In genomic region chr2:15647622-15648590, GRCh38 we compare ENCODE assay signal across 16 cellular contexts. TPM values are rescaled to one million over a fixed set of nuclear protein-coding genes. Genes with fewer than 3 reads are reported as not detected.
DNase-seq lines count a peak whose midpoint lies in the region; ATAC-seq, FAIRE-seq and TF ChIP-seq lines count a peak whose summit lies in the region.
"Had no signal": no experiment of that assay in that cellular context is flagged by ENCODE, and none has a peak within 500 bp of the region (broad histone marks: within the 10 kb centered on the region; RNA-seq: fewer than 3 reads in every experiment).

No MANE protein-coding gene starts in this region.

- no peak overlapping the region for H3K4ac ChIP-seq in H1 (replicated peaks; ENCODE audit: insufficient read length, low read depth, low read length)
- no peak overlapping the region for H3K4ac ChIP-seq in mesendoderm (ENCODE audit: low read depth, low read length)

- H2BK20ac ChIP-seq in H1 (ENCODE audit: low read length): no peak overlapping the region

- H2AK5ac ChIP-seq in H1 (ENCODE audit: low read depth, low read length) (no peak overlapping the region; the same call in 1 of the 2 replicates), mesendoderm (ENCODE audit: low read length) (no peak overlapping the region)

- H3K79me1 ChIP-seq in H1 (ENCODE audit: low read depth, low read length) (no peaks in the 10 kb centered on the region), mesendoderm (ENCODE audit: low read length) (no peaks in the 10 kb centered on the region)

- H3K36me3 ChIP-seq in right atrium auricular region (no peaks in the 10 kb centered on the region), heart right ventricle (no peaks in the 10 kb centered on the region), H1 (ENCODE audit: control insufficient read depth in 2 of 4, insufficient read depth in 4 of 4, low read length in 3 of 4) (no peaks in the 10 kb centered on the region), mesendoderm (ENCODE audit: control insufficient read depth, insufficient read depth, low read length) (no peaks in the 10 kb centered on the region)
- H3K36me3 ChIP-seq: HAP-1 had no signal

- no peak overlapping the region for H2BK15ac ChIP-seq in H1 (ENCODE audit: low read length)
- H2BK15ac ChIP-seq in mesendoderm (replicated peaks; ENCODE audit: low read depth): no peak overlapping the region

- TF ChIP-seq EP300 in H1 (IDR thresholded peaks at IDR 0.05; ENCODE audit: borderline replicate concordance in 1 of 2, low read depth in 2 of 2, low read length in 2 of 2): no peak

- TF ChIP-seq CTCF in right atrium auricular region (IDR thresholded peaks at IDR 0.05): no peak
- TF ChIP-seq CTCF in heart right ventricle (IDR thresholded peaks at IDR 0.05): no peak
- peak in 1 of 3 experiments; percentile 17; a peak in 1 of 4 replicates for TF ChIP-seq CTCF in H1 (IDR thresholded peaks at IDR 0.05; ENCODE audit: control extremely low read depth in 1 of 3, insufficient read depth in 1 of 3, low read depth in 1 of 3, low read length in 3 of 3)
- TF ChIP-seq CTCF in D721Med (IDR thresholded peaks at IDR 0.05; ENCODE audit: insufficient read depth, missing control alignments): no peak

- DNase-seq in right atrium auricular region (ENCODE audit: low spot score) (peak; percentile 44), heart right ventricle (no peak), H1 (ENCODE audit: low read depth in 1 of 2, low spot score in 2 of 2) (peak in 1 of 2 experiments; percentile 41), mesendoderm (peak; percentile 54), D721Med (ENCODE audit: insufficient read length, low spot score) (no peak)
- no peak for DNase-seq in activated CD4-positive, alpha-beta T cell treated with anti-CD3 and anti-CD28 coated beads, Interleukin-2, amount 50 U/mL, for 1 hour
- DNase-seq: ACHN; CD4-positive, CD25-positive, alpha-beta regulatory T cell; DMS 273 treated with DMSO at 0.1 percent for 48 hours; GOT3 had no signal

- CTCF ChIA-PET in H1 (lab: Charles Lee; ENCODE audit: partially characterized antibody): interaction anchor here (0.6 to 1.5 kb wide), 11 partner anchors 11 to 1894 kb away, joined by 3 to 5 read pairs (median 3); no protein-coding TSS in a partner anchor

- TF ChIP-seq POLR2A in H1 (IDR thresholded peaks at IDR 0.05; ENCODE audit: control extremely low read depth in 1 of 2, low read depth in 2 of 2, low read length in 2 of 2): no peak

- ATAC-seq in heart right ventricle: no peak
- ATAC-seq in stimulated activated memory B cell treated with anti-CD40 and anti-IgM and Interleukin-4, amounts not matched to agents 10 μg/mL and 1 μg/mL and 100 μg/mL, for 72 hours: no peak
- ATAC-seq in GM21717 (IDR thresholded peaks at IDR 0.05; ENCODE audit: unreplicated experiment): no peak

- H3K27me3 ChIP-seq in right atrium auricular region (no peaks in the 10 kb centered on the region), heart right ventricle (no peaks in the 10 kb centered on the region), H1 (replicated peaks in 1 of 4; ENCODE audit: control insufficient read depth in 3 of 4, extremely low read depth in 1 of 4, insufficient read depth in 3 of 4, low read length in 3 of 4) (no peaks in the 10 kb centered on the region), mesendoderm (ENCODE audit: insufficient read depth, low read length, poor library complexity) (no peaks in the 10 kb centered on the region)
- H3K27me3 ChIP-seq: BLaER1 treated with 17β-estradiol and CSF1 and Interleukin-3, amounts not matched to agents 10 nM and 100 nM had no signal

- no peaks in the 10 kb centered on the region for H3K27me3 Mint-ChIP-seq in stimulated activated memory B cell treated with anti-CD40 and anti-IgM and Interleukin-4, amounts not matched to agents 10 μg/mL and 1 μg/mL and 100 μg/mL, for 72 hours
- H3K27me3 Mint-ChIP-seq: CD4-positive, CD25-positive, alpha-beta regulatory T cell had no signal

- H2AFZ ChIP-seq in H1 (ENCODE audit: low read length): no peak overlapping the region

- H3K4me1 ChIP-seq in right atrium auricular region (no peaks in the 10 kb centered on the region), heart right ventricle (peaks cover 0 to 10% (median 0%) of the 10 kb centered on the region in 9 donors), H1 (replicated peaks in 1 of 4; ENCODE audit: control insufficient read depth in 3 of 4, insufficient read depth in 4 of 4, low read length in 3 of 4) (no peaks in the 10 kb centered on the region; a peak in 1 of 7 replicates), mesendoderm (ENCODE audit: control insufficient read depth, low read depth, low read length) (no peaks in the 10 kb centered on the region)
- H3K4me1 ChIP-seq: HAP-1 had no signal

- no peaks in the 10 kb centered on the region for H3K36me3 Mint-ChIP-seq in stimulated activated memory B cell treated with anti-CD40 and anti-IgM and Interleukin-4, amounts not matched to agents 10 μg/mL and 1 μg/mL and 100 μg/mL, for 72 hours
- H3K36me3 Mint-ChIP-seq: CD4-positive, CD25-positive, alpha-beta regulatory T cell had no signal

- H3K9me3 ChIP-seq in right atrium auricular region (no peaks in the 10 kb centered on the region), heart right ventricle (no peaks in the 10 kb centered on the region), H1 (ENCODE audit: insufficient read depth in 2 of 2, low read depth in 1 of 2, low read length in 1 of 2) (no peaks in the 10 kb centered on the region)
- H3K9me3 ChIP-seq: BLaER1 treated with 17β-estradiol and CSF1 and Interleukin-3, amounts not matched to agents 10 nM and 100 nM; HAP-1 had no signal

- intact Hi-C loops in heart right ventricle (cut with DNase I): loop anchor here in 3 of 10 donors (5.0 to 10.0 kb wide), 4 partner anchors 59 to 267 kb away; no protein-coding TSS in a partner anchor

- no peak overlapping the region for H3K56ac ChIP-seq in H1 (replicated peaks; ENCODE audit: insufficient read length, low read depth, low read length)
- no peak overlapping the region for H3K56ac ChIP-seq in mesendoderm (ENCODE audit: low read length)

- no peak overlapping the region for H2BK120ac ChIP-seq in H1 (replicated peaks; ENCODE audit: low read depth, low read length)
- H2BK120ac ChIP-seq in mesendoderm (ENCODE audit: low read depth, low read length): no peak overlapping the region

- no peak overlapping the region for H2BK12ac ChIP-seq in H1 (ENCODE audit: low read depth, low read length)

- H2BK5ac ChIP-seq in H1 (ENCODE audit: low read depth, low read length) (no peak overlapping the region), mesendoderm (ENCODE audit: low read length) (no peak overlapping the region)

- H4K91ac ChIP-seq in H1 (replicated peaks; ENCODE audit: insufficient read length, low read length): no peak overlapping the region

- H3K4me3 ChIP-seq in right atrium auricular region (no peak overlapping the region), heart right ventricle (no peak overlapping the region), H1 (ENCODE audit: extremely low read depth in 1 of 4, insufficient read depth in 2 of 4, low read depth in 3 of 4, low read length in 4 of 4) (no peak overlapping the region), mesendoderm (ENCODE audit: low read length) (no peak overlapping the region)
- H3K4me3 ChIP-seq: BLaER1 treated with 17β-estradiol and CSF1 and Interleukin-3, amounts not matched to agents 10 nM and 100 nM; HAP-1 had no signal

- FAIRE-seq in H1 (lab: Jason Lieb, UNC) (no peak), D721Med (lab: Jason Lieb, UNC) (no peak)
- FAIRE-seq: GM12891 had no signal

- H3K4me3 Mint-ChIP-seq in stimulated activated memory B cell treated with anti-CD40 and anti-IgM and Interleukin-4, amounts not matched to agents 10 μg/mL and 1 μg/mL and 100 μg/mL, for 72 hours: no peak overlapping the region
- H3K4me3 Mint-ChIP-seq: CD4-positive, CD25-positive, alpha-beta regulatory T cell had no signal

- H3K4me1 Mint-ChIP-seq in stimulated activated memory B cell treated with anti-CD40 and anti-IgM and Interleukin-4, amounts not matched to agents 10 μg/mL and 1 μg/mL and 100 μg/mL, for 72 hours: no peaks in the 10 kb centered on the region
- H3K4me1 Mint-ChIP-seq: CD4-positive, CD25-positive, alpha-beta regulatory T cell had no signal

- H3K9ac ChIP-seq in H1 (replicated peaks in 1 of 4; ENCODE audit: extremely low read depth in 1 of 4, low read depth in 3 of 4, low read length in 3 of 4) (no peak overlapping the region), mesendoderm (ENCODE audit: low read length) (no peak overlapping the region)
- H3K9ac ChIP-seq: BLaER1 treated with 17β-estradiol and CSF1 and Interleukin-3, amounts not matched to agents 10 nM and 100 nM had no signal

- peak; percentile 2 to 34; a peak in 2 of 4 replicates for TF ChIP-seq RAD21 in H1 (IDR thresholded peaks at IDR 0.05 in 1 of 2, conservative IDR thresholded peaks at IDR 0.05 in 1 of 2; ENCODE audit: low read depth in 2 of 2, low read length in 2 of 2)

- WGBS in heart right ventricle, 2 donors: 88 to 89% methylated on average over 18 of the region's 18 CpGs
- 89% methylated on average over 17 of the region's 18 CpGs; no CpG with 5 or more reads in 1 of the 2 experiments for whole genome bisulfite sequencing in H1 (ENCODE audit: extremely low coverage in 1 of 2, insufficient coverage in 1 of 2, insufficient read length in 1 of 2, insufficient replicate concordance in 2 of 2, low coverage in 1 of 2, low lambda C conversion rate in 2 of 2, missing lambda C conversion rate in 1 of 2), 2 experiments
- no CpG with 5 or more reads among the region's 18 CpGs for WGBS in mesendoderm (ENCODE audit: extremely low coverage, insufficient coverage, low lambda C conversion rate)

- H3K18ac ChIP-seq in H1 (ENCODE audit: extremely low read depth, low read length): no peak overlapping the region
- H3K18ac ChIP-seq in mesendoderm (ENCODE audit: low read length): no peak overlapping the region

- H4K8ac ChIP-seq in H1 (ENCODE audit: extremely low read depth, insufficient read depth, low read length) (peak overlapping the region; percentile 30), mesendoderm (ENCODE audit: low read depth, low read length) (no peak overlapping the region)

- H3K4me2 ChIP-seq in H1 (ENCODE audit: insufficient read depth in 1 of 2, low read depth in 2 of 2, low read length in 2 of 2): no peak overlapping the region
- no peak overlapping the region for H3K4me2 ChIP-seq in mesendoderm (ENCODE audit: low read length)

- H3K23ac ChIP-seq in H1 (ENCODE audit: insufficient read length) (no peak overlapping the region), mesendoderm (ENCODE audit: low read length) (no peak overlapping the region)

- H3K79me2 ChIP-seq in H1 (ENCODE audit: control insufficient read depth in 1 of 2, insufficient read depth in 2 of 2, low read length in 2 of 2): no peaks in the 10 kb centered on the region
- no peaks in the 10 kb centered on the region for H3K79me2 ChIP-seq in mesendoderm (ENCODE audit: control insufficient read depth, insufficient read depth, low read length)

- no peaks in the 10 kb centered on the region for H4K20me1 ChIP-seq in H1 (replicated peaks in 1 of 2; ENCODE audit: control insufficient read depth in 1 of 2, insufficient read depth in 2 of 2, low read length in 2 of 2)
- H4K20me1 ChIP-seq: BLaER1 treated with 17β-estradiol and CSF1 and Interleukin-3, amounts not matched to agents 10 nM and 100 nM had no signal

- H3K27ac ChIP-seq in right atrium auricular region (no peak overlapping the region), heart right ventricle (no peak overlapping the region), H1 (ENCODE audit: low read depth, low read length) (no peak overlapping the region), mesendoderm (ENCODE audit: low read depth, low read length) (no peak overlapping the region)
- H3K27ac ChIP-seq: BLaER1 treated with 17β-estradiol and CSF1 and Interleukin-3, amounts not matched to agents 10 nM and 100 nM; HL-60 had no signal

- POLR2A ChIA-PET in H1 (lab: Charles Lee; ENCODE audit: partially characterized antibody): no interaction called here

- H3K23me2 ChIP-seq in H1 (ENCODE audit: low read depth, low read length): no peaks in the 10 kb centered on the region

- H3K27ac Mint-ChIP-seq in stimulated activated memory B cell treated with anti-CD40 and anti-IgM and Interleukin-4, amounts not matched to agents 10 μg/mL and 1 μg/mL and 100 μg/mL, for 72 hours: peak overlapping the region; percentile 15
- H3K27ac Mint-ChIP-seq: CD4-positive, CD25-positive, alpha-beta regulatory T cell had no signal

- H3K14ac ChIP-seq in H1 (ENCODE audit: insufficient read length): no peak overlapping the region

- no peaks in the 10 kb centered on the region for H3K9me3 Mint-ChIP-seq in stimulated activated memory B cell treated with anti-CD40 and anti-IgM and Interleukin-4, amounts not matched to agents 10 μg/mL and 1 μg/mL and 100 μg/mL, for 72 hours

- no peak overlapping the region for H4K5ac ChIP-seq in H1 (ENCODE audit: insufficient read length, low read depth, low read length)
- H4K5ac ChIP-seq in mesendoderm (ENCODE audit: low read length): no peak overlapping the region

RNA-seq across cellular contexts. Expression of gene DDX1, which starts 56.2 kb away (rescaled TPM):
- 10 to 100 TPM; 60.1 to 75.9 TPM for total RNA-seq in right atrium auricular region
- total RNA-seq in heart right ventricle: 100 to 1,000 TPM; 104 to 183 (median 167) TPM
- polyA plus RNA-seq in heart right ventricle: 10 to 100 TPM; 80.1 to 90.3 TPM
- total RNA-seq in H1 (2021; fragmentation: NEBNext Ultra II Directional; extraction: Animal tissue kit (Norgen Biotek cat#: 25700)): 155 and 161 TPM in 2 replicates
- 28.3 and 51.1 TPM in 2 replicates for polyA plus RNA-seq in H1 (2011; rRNA removed)
- 90.9 TPM for polyA plus RNA-seq in H1 (2011; cell fraction: cytosol; rRNA removed)
- polyA plus RNA-seq in H1 (2011; cell fraction: nucleus; rRNA removed): 15.6 TPM
- 92.5 to 157 TPM (median 115 TPM) in 4 replicates for polyA plus RNA-seq in H1 (2012, experiment 1 of 2)
- polyA plus RNA-seq in H1 (2012, experiment 2 of 2): 11.4 TPM
- 87.2 TPM for polyA plus RNA-seq in H1 (2013, experiment 1 of 2)
- polyA plus RNA-seq in H1 (2013, experiment 2 of 2): 85.0 TPM
- polyA minus RNA-seq in H1 (2011; rRNA and poly(A)+ RNA removed): 46.2 and 64.7 TPM in 2 replicates
- 44.8 TPM for polyA minus RNA-seq in H1 (2011; cell fraction: cytosol; rRNA and poly(A)+ RNA removed)
- polyA minus RNA-seq in H1 (2011; cell fraction: nucleus; rRNA and poly(A)+ RNA removed): 44.1 TPM
- 134 TPM for polyA plus RNA-seq in mesendoderm (2013, experiment 1 of 2)
- 134 TPM for polyA plus RNA-seq in mesendoderm (2013, experiment 2 of 2)

Comparison
In these comparisons a context has a peak if more than half of its experiments do, and no peak if none do; other contexts are left out.
1. DNase-seq: peak in right atrium auricular region (single experiment) and mesendoderm (single experiment); none in heart right ventricle (0 of 2), D721Med (single experiment) and activated CD4-positive, alpha-beta T cell treated with anti-CD3 and anti-CD28 coated beads, Interleukin-2, amount 50 U/mL, for 1 hour (single experiment).